Comparison of ENCODE assay signal across 1 cellular context in the genomic region with DNA sequence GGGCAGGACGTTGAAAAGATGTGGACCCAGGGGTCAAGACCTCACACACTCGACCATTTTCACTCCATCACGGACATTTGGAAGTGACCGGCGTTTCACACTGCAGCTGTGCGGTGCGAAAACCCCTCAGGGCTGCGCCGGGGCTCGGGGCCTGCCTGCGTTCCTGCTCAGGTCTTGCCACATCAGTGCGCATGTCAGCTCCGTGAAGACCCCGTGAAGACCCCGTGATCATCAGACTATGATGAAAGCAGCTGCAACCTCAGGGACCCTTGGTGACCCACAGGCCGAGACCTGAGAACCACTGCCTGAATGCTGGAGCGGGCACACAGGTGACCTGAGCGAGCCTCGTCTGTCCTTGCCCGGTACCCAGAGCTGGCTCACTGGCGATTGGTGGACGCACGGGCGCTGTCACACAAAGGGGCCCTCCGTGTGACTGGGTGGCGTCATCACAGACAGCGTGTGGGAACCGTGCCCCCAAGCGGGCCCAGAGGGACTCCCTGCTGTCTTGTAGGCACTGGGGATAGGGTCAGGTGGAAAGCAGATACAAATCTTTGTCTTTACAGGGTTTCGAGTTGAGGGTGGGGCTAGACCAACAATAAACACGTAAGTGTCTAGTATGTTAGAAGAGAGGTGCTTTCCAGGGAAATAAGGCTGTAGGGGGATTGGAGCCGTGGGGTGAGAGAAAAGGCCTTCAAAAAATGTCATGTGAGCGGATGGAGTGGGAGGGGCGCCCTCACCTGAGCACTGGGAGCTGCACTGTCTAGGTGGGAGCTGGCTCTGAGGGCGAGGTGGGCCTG.
TF ChIP-seq lines count a peak whose summit lies in the region.

No MANE protein-coding gene starts in this region.

TF ChIP-seq in H1, 55 proteins besides CTCF, POLR2A, EP300 and RAD21:
- TF ChIP-seq POLR2AphosphoS5 (IDR thresholded peaks at IDR 0.05; ENCODE audit: low read depth, low read length) (no peak), JUN (IDR thresholded peaks at IDR 0.05; ENCODE audit: low read depth, low read length) (no peak), EGR1 (IDR thresholded peaks at IDR 0.05; ENCODE audit: borderline replicate concordance, low read depth, low read length) (no peak), SIRT6 (IDR thresholded peaks at IDR 0.05; ENCODE audit: low read length) (no peak), KDM1A (IDR thresholded peaks at IDR 0.05; ENCODE audit: borderline replicate concordance, low read length) (no peak), FOSL1 (IDR thresholded peaks at IDR 0.05; ENCODE audit: insufficient read depth, low read depth, low read length) (no peak), RBBP5 (IDR thresholded peaks at IDR 0.05; ENCODE audit: borderline replicate concordance, low read depth, low read length) (no peak), CREB1 (IDR thresholded peaks at IDR 0.05) (no peak), USF2 (IDR thresholded peaks at IDR 0.05; ENCODE audit: low read length) (no peak), SP1 (IDR thresholded peaks at IDR 0.05; ENCODE audit: low read depth, low read length) (no peak), TAF1 (IDR thresholded peaks at IDR 0.05; ENCODE audit: low read depth, low read length) (no peak), CHD2 (IDR thresholded peaks at IDR 0.05; ENCODE audit: low read length) (no peak), CTBP2 (IDR thresholded peaks at IDR 0.05; ENCODE audit: borderline replicate concordance, insufficient read depth, insufficient read length, low read length) (no peak), SAP30 (IDR thresholded peaks at IDR 0.05; ENCODE audit: insufficient read depth, insufficient replicate concordance, low read length) (no peak), SP4 (IDR thresholded peaks at IDR 0.05; ENCODE audit: low read length) (no peak), BCL11A (IDR thresholded peaks at IDR 0.05; ENCODE audit: low read depth in 2 of 2, low read length in 2 of 2) (no peak)
- TF ChIP-seq, protein P1, sequence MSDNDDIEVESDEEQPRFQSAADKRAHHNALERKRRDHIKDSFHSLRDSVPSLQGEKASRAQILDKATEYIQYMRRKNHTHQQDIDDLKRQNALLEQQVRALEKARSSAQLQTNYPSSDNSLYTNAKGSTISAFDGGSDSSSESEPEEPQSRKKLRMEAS (IDR thresholded peaks at IDR 0.05) = no peak
